In the genomic region with DNA sequence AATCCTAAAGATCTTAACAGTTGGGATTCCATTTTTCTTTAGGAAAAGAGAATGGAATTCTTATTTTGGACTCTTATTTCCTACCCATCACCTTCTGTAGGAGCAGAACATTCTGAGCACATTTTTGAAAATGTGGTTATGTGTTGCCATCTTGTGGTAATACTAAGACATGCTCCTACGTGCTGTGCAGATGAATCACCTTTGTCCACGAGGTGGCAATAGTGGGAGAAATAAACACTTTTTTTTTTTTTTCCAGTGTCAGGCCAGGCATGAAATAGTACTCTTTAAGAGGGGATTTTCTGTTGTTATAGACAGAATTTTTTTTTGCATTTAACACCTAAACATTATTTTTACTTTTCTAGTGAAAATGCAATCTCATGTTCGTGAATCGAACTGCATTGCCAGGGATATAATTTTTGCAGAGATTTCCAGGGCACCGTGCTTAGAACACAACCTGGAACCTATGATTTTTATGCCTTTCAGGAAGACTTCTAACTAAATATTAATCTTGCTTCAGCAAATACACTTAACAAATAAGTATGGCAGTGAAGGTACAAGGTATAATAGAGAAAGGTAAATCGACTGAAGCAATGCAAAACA, we compare ENCODE assay signal across 8 cellular contexts.
DNase-seq lines count a peak whose midpoint lies in the region; ATAC-seq, FAIRE-seq and TF ChIP-seq lines count a peak whose summit lies in the region.

No MANE protein-coding gene starts in this region.

- no peaks in the 10 kb centered on the region for H3K36me3 ChIP-seq in endodermal cell (ENCODE audit: control insufficient read depth, insufficient read depth, low read length)

- H3K27ac ChIP-seq in endodermal cell (ENCODE audit: low read depth, low read length) = no peak overlapping the region

- no peaks in the 10 kb centered on the region for H3K4me1 Mint-ChIP-seq in activated CD4-positive, alpha-beta T cell treated with anti-CD3 and anti-CD28 coated beads, Interleukin-2, amount 10 ng/mL, durations not matched to agents 7 days and 5 days
- peaks cover 14% of the 10 kb centered on the region for H3K4me1 Mint-ChIP-seq in endodermal cell
- peaks cover 2% of the 10 kb centered on the region for H3K4me1 Mint-ChIP-seq in stimulated activated memory B cell treated with anti-CD40 and anti-IgM and Interleukin-4, amounts not matched to agents 10 μg/mL and 1 μg/mL and 100 μg/mL, for 72 hours

- POLR2A ChIA-PET in activated CD4-positive, alpha-beta T cell treated with anti-CD3 and anti-CD28 coated beads, Interleukin-2, amount 10 ng/mL, durations not matched to agents 7 days and 5 days (lab: Charles Lee) = no interaction called here

- H3K4me1 ChIP-seq in endodermal cell (ENCODE audit: control insufficient read depth, insufficient read depth, low read length) = peaks cover under 1% of the 10 kb centered on the region

- H3K27me3 Mint-ChIP-seq in activated CD4-positive, alpha-beta T cell treated with anti-CD3 and anti-CD28 coated beads, Interleukin-2, amount 10 ng/mL, durations not matched to agents 7 days and 5 days = no peaks in the 10 kb centered on the region
- no peaks in the 10 kb centered on the region for H3K27me3 Mint-ChIP-seq in endodermal cell (ENCODE audit: insufficient read depth)
- H3K27me3 Mint-ChIP-seq in stimulated activated memory B cell treated with anti-CD40 and anti-IgM and Interleukin-4, amounts not matched to agents 10 μg/mL and 1 μg/mL and 100 μg/mL, for 72 hours = no peaks in the 10 kb centered on the region

- peak; percentile 91 for FAIRE-seq in D721Med (lab: Jason Lieb, UNC)

- H3K4me3 Mint-ChIP-seq in activated CD4-positive, alpha-beta T cell treated with anti-CD3 and anti-CD28 coated beads, Interleukin-2, amount 10 ng/mL, durations not matched to agents 7 days and 5 days = no peak overlapping the region
- no peak overlapping the region for H3K4me3 Mint-ChIP-seq in endodermal cell
- no peak overlapping the region for H3K4me3 Mint-ChIP-seq in stimulated activated memory B cell treated with anti-CD40 and anti-IgM and Interleukin-4, amounts not matched to agents 10 μg/mL and 1 μg/mL and 100 μg/mL, for 72 hours

- no peaks in the 10 kb centered on the region for H3K27me3 ChIP-seq in endodermal cell (ENCODE audit: control insufficient read depth, insufficient read depth, low read length, poor library complexity, severe bottlenecking)

- no peak overlapping the region for H3K4me3 ChIP-seq in endodermal cell (ENCODE audit: low read length)

- H3K9me3 ChIP-seq in endodermal cell (ENCODE audit: control insufficient read depth, low read length) = no peaks in the 10 kb centered on the region

- TF ChIP-seq CTCF in D721Med (IDR thresholded peaks at IDR 0.05; ENCODE audit: insufficient read depth, missing control alignments) (peak; percentile 99), endodermal cell (conservative IDR thresholded peaks at IDR 0.05) (peak; percentile 99)

- WGBS in endodermal cell (ENCODE audit: insufficient coverage in 1 of 2, insufficient read length in 1 of 2), 2 experiments = 48 to 81% methylated on average over 4 to 6 of the region's 6 CpGs

- no peaks in the 10 kb centered on the region for H3K9me3 Mint-ChIP-seq in activated CD4-positive, alpha-beta T cell treated with anti-CD3 and anti-CD28 coated beads, Interleukin-2, amount 10 ng/mL, durations not matched to agents 7 days and 5 days
- H3K9me3 Mint-ChIP-seq in endodermal cell = no peaks in the 10 kb centered on the region
- H3K9me3 Mint-ChIP-seq in stimulated activated memory B cell treated with anti-CD40 and anti-IgM and Interleukin-4, amounts not matched to agents 10 μg/mL and 1 μg/mL and 100 μg/mL, for 72 hours = no peaks in the 10 kb centered on the region

- H3K27ac Mint-ChIP-seq in activated CD4-positive, alpha-beta T cell treated with anti-CD3 and anti-CD28 coated beads, Interleukin-2, amount 10 ng/mL, durations not matched to agents 7 days and 5 days = no peak overlapping the region
- no peak overlapping the region for H3K27ac Mint-ChIP-seq in endodermal cell
- H3K27ac Mint-ChIP-seq in stimulated activated memory B cell treated with anti-CD40 and anti-IgM and Interleukin-4, amounts not matched to agents 10 μg/mL and 1 μg/mL and 100 μg/mL, for 72 hours = no peak overlapping the region

- ATAC-seq in GM19467 (IDR thresholded peaks at IDR 0.05; ENCODE audit: unreplicated experiment) = peak; percentile 92
- peak; percentile 90 for ATAC-seq in HG03558 (IDR thresholded peaks at IDR 0.05; ENCODE audit: extremely low read depth, unreplicated experiment)
- ATAC-seq in stimulated activated memory B cell treated with anti-CD40 and anti-IgM and Interleukin-4, amounts not matched to agents 10 μg/mL and 1 μg/mL and 100 μg/mL, for 72 hours = peak; percentile 74

- CTCF ChIA-PET in activated CD4-positive, alpha-beta T cell treated with anti-CD3 and anti-CD28 coated beads, Interleukin-2, amount 10 ng/mL, durations not matched to agents 7 days and 5 days (lab: Charles Lee) = interaction anchor here (0.7 to 1.3 kb wide), 3 partner anchors 13 to 644 kb away, joined by 3 to 4 read pairs (median 4); no protein-coding TSS in a partner anchor

- DNase-seq in D721Med (ENCODE audit: insufficient read length, low spot score) (peak; percentile 23), NCI-H526 (lab: John Stamatoyannopoulos, UW) (peak; percentile 50 to 75), endodermal cell (peak; percentile 83), midbrain (lab: John Stamatoyannopoulos, UW) (peak; percentile 87)
- DNase-seq in activated CD4-positive, alpha-beta T cell treated with anti-CD3 and anti-CD28 coated beads, Interleukin-2, amount 10 ng/mL, durations not matched to agents 7 days and 5 days = peak; percentile 76

- no peak overlapping the region for H3K9ac ChIP-seq in endodermal cell (ENCODE audit: extremely low read depth, low read length, poor library complexity, severe bottlenecking)

- no peaks in the 10 kb centered on the region for H3K36me3 Mint-ChIP-seq in activated CD4-positive, alpha-beta T cell treated with anti-CD3 and anti-CD28 coated beads, Interleukin-2, amount 10 ng/mL, durations not matched to agents 7 days and 5 days (ENCODE audit: low read depth)
- no peaks in the 10 kb centered on the region for H3K36me3 Mint-ChIP-seq in endodermal cell (ENCODE audit: low read depth)
- no peaks in the 10 kb centered on the region for H3K36me3 Mint-ChIP-seq in stimulated activated memory B cell treated with anti-CD40 and anti-IgM and Interleukin-4, amounts not matched to agents 10 μg/mL and 1 μg/mL and 100 μg/mL, for 72 hours

Comparison
In these comparisons a context has a peak if more than half of its experiments do, and no peak if none do; other contexts are left out.
1. DNase-seq: peak in every context shown above with its lines; median percentile 87 in midbrain; 83 in endodermal cell; 76 in activated CD4-positive, alpha-beta T cell treated with anti-CD3 and anti-CD28 coated beads, Interleukin-2, amount 10 ng/mL, durations not matched to agents 7 days and 5 days; 62 in NCI-H526; 23 in D721Med.